Comparison of ENCODE assay signal across 8 cellular contexts in the genomic region with DNA sequence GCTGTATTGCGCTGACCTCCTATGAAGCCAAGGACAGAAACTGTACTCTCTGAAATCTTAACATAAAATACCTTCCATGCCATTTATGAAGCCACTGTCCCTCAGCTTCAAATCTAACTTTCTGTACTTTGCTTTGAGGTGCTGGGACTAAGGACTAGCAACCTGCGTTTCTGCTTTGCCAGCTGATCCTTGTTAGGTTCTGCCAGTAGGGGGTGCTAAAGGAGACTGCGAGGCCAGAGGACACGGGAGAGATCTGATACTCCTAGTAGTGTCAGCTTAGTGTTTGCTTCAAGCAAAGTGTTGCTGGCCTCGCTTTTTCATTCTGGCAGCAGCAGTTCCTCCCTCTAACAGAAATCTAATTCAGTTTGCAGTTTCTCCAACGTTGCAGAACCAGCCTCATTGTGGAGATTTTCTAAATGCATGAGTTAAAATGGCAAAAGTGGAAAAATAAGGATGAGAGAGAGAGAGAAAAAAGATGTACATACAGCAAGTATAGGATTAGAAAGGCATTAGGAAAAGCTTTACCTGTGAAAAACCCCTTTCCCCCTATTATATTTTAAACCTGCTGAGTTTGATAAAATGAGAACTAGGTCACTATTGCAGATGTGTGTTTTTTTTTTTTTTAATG.
DNase-seq lines count a peak whose midpoint lies in the region; ATAC-seq and TF ChIP-seq lines count a peak whose summit lies in the region.

No MANE protein-coding gene starts in this region.

- DNase-seq in AG20443 (ENCODE audit: low spot score) (peak; percentile 35), GM12865 (ENCODE audit: low read depth) (peak; percentile 45), NAMALWA (ENCODE audit: low spot score) (peak; percentile 55), adrenal gland (peak; percentile 16 to 77 (median 18)), right lobe of liver (peak in 2 of 3 donors; percentile 17 to 50), immature natural killer cell (no peak)

- TF ChIP-seq CTCF in GM12865 (IDR thresholded peaks at IDR 0.05; ENCODE audit: insufficient read depth, low read depth, low read length, missing control alignments) (peak; percentile 71), adrenal gland (IDR thresholded peaks at IDR 0.05) (peak in 5 of 6 experiments; percentile 24 to 50 (median 40)), right lobe of liver (IDR thresholded peaks at IDR 0.05) (peak; percentile 35 to 79 (median 61))

- H3K27me3 ChIP-seq in adrenal gland (no peaks in the 10 kb centered on the region), right lobe of liver (no peaks in the 10 kb centered on the region)

- no peaks in the 10 kb centered on the region for H3K9me3 Mint-ChIP-seq in immature natural killer cell

- no peaks in the 10 kb centered on the region for H3K4me1 ChIP-seq in adrenal gland (replicated peaks in 1 of 2)
- H3K4me1 ChIP-seq in right lobe of liver: no peaks in the 10 kb centered on the region

- ATAC-seq in right lobe of liver: peak; percentile 52 to 78 (median 60)
- ATAC-seq in HG03108 (IDR thresholded peaks at IDR 0.05; ENCODE audit: unreplicated experiment): no peak
- ATAC-seq in HG03039 (IDR thresholded peaks at IDR 0.05; ENCODE audit: unreplicated experiment): no peak

- H3K4me3 ChIP-seq in GM12865 (ENCODE audit: low read depth, low read length) (no peak overlapping the region), adrenal gland (no peak overlapping the region), right lobe of liver (no peak overlapping the region)

- no peak for TF ChIP-seq POLR2A in adrenal gland (IDR thresholded peaks at IDR 0.05)
- TF ChIP-seq POLR2A in right lobe of liver (IDR thresholded peaks at IDR 0.05): no peak

- H3K36me3 ChIP-seq in adrenal gland (replicated peaks in 1 of 2) (no peaks in the 10 kb centered on the region), right lobe of liver (no peaks in the 10 kb centered on the region)

- no peak overlapping the region for H3K27ac Mint-ChIP-seq in immature natural killer cell

- 12 to 20% (median 16%) methylated on average over 6 of the region's 6 CpGs for WGBS in adrenal gland, 4 donors
- WGBS in right lobe of liver (ENCODE audit: insufficient coverage, low coverage, low lambda C conversion rate, missing lambda C conversion rate): 14% methylated on average over 6 of the region's 6 CpGs

- H3K27ac ChIP-seq in adrenal gland (no peak overlapping the region), right lobe of liver (no peak overlapping the region)

- H3K36me3 Mint-ChIP-seq in immature natural killer cell: no peaks in the 10 kb centered on the region

- H3K9me3 ChIP-seq in adrenal gland (replicated peaks in 1 of 3): no peaks in the 10 kb centered on the region
- H3K9me3 ChIP-seq in right lobe of liver: no peaks in the 10 kb centered on the region

- H3K27me3 Mint-ChIP-seq in immature natural killer cell (ENCODE audit: low read depth in 3 of 3): peaks cover 0 to 3% (median 0%) of the 10 kb centered on the region in 3 donors

- H3K4me1 Mint-ChIP-seq in immature natural killer cell: no peaks in the 10 kb centered on the region

- intact Hi-C loops in adrenal gland (cut with DNase I) (no loop called here), right lobe of liver (cut with DNase I) (no loop called here)

- no peak overlapping the region for H3K4me3 Mint-ChIP-seq in immature natural killer cell

Comparison
In these comparisons a context has a peak if more than half of its experiments do, and no peak if none do; other contexts are left out.
1. DNase-seq: peak in AG20443 (single experiment), GM12865 (single experiment), NAMALWA (single experiment), adrenal gland (7 of 7) and right lobe of liver (2 of 3); none in immature natural killer cell (0 of 3).
2. ATAC-seq: peak in right lobe of liver (4 of 4); none in HG03108 (single experiment) and HG03039 (single experiment).
3. Peak in every context shown above with its lines, with median percentiles within 50 percentile points of each other: CTCF ChIP-seq.